In genomic region chr4:103318327-103318726, GRCh38 we compare ENCODE assay signal across 30 cellular contexts.
"Had no signal": no experiment of that assay in that cellular context is flagged by ENCODE, and none has a peak within 500 bp of the region (broad histone marks: within the 10 kb centered on the region; RNA-seq: fewer than 3 reads in every experiment).

No MANE protein-coding gene starts in this region.

- H3K36me3 ChIP-seq: left lung, lower lobe of right lung, ovary, stomach, thyroid gland, transverse colon, upper lobe of left lung, vagina had no signal

- H3K27me3 ChIP-seq: left lung, neural progenitor cell, ovary, stomach, testis, thyroid gland, transverse colon, upper lobe of left lung, vagina had no signal

- H3K9ac ChIP-seq: neural progenitor cell had no signal

- FAIRE-seq: kidney had no signal

- H3K9me3 ChIP-seq: ovary, testis, thyroid gland, vagina had no signal

- H3K27me3 Mint-ChIP-seq: progenitor cell of endocrine pancreas; stimulated activated naive B cell treated with anti-CD40 and anti-IgM and Interleukin-4, amounts not matched to agents 10 μg/mL and 1 μg/mL and 100 μg/mL, for 72 hours had no signal

- H3K27ac ChIP-seq: left lung, lower lobe of right lung, neural progenitor cell, ovary, skin epidermis, stomach, testis, thyroid gland, transverse colon, upper lobe of left lung, vagina had no signal

- H3K4me3 Mint-ChIP-seq: mesothelial cell of epicardium; naive B cell; natural killer cell; nephron progenitor cell; neural progenitor cell; stimulated activated naive B cell treated with anti-CD40 and anti-IgM and Interleukin-4, amounts not matched to agents 10 μg/mL and 1 μg/mL and 100 μg/mL, for 72 hours had no signal

- H3K36me3 Mint-ChIP-seq: neural progenitor cell had no signal

- H3K4me1 Mint-ChIP-seq: mesothelial cell of epicardium; naive B cell; natural killer cell; neural progenitor cell; stimulated activated naive B cell treated with anti-CD40 and anti-IgM and Interleukin-4, amounts not matched to agents 10 μg/mL and 1 μg/mL and 100 μg/mL, for 72 hours had no signal

- H2AFZ ChIP-seq: neural progenitor cell had no signal

- ATAC-seq: left colon; left lung; lower lobe of right lung; natural killer cell; right cardiac atrium; sciatic nerve; stimulated activated naive B cell treated with anti-CD40 and anti-IgM and Interleukin-4, amounts not matched to agents 10 μg/mL and 1 μg/mL and 100 μg/mL, for 72 hours; stimulated activated naive CD8-positive, alpha-beta T cell treated with anti-CD3 and anti-CD28 coated beads, Interleukin-15, Interleukin-2, amounts not matched to agents 100 U/mL and 50 U/mL, for 24 hours had no signal

- H3K4me2 ChIP-seq: neural progenitor cell had no signal

- H3K4me1 ChIP-seq: left lung, lower lobe of right lung, neural progenitor cell, stomach, testis, thyroid gland, transverse colon, upper lobe of left lung, vagina had no signal

- H3K27ac Mint-ChIP-seq: mesothelial cell of epicardium; naive B cell; natural killer cell; nephron progenitor cell; neural progenitor cell; progenitor cell of endocrine pancreas; stimulated activated naive B cell treated with anti-CD40 and anti-IgM and Interleukin-4, amounts not matched to agents 10 μg/mL and 1 μg/mL and 100 μg/mL, for 72 hours had no signal

- DNase-seq: hippocampal formation; kidney; left colon; left lung; lower lobe of right lung; mammary epithelial cell; mesenchymal stem cell; naive B cell; natural killer cell; nephron progenitor cell; ovary; retina; right cardiac atrium; stimulated activated CD4-positive, alpha-beta T cell treated with anti-CD3 and anti-CD28 coated beads, Interleukin-12 subunit alpha, Interleukin-12 subunit beta, amount 100 ng/mL, for 4 hours; stimulated activated CD4-positive, alpha-beta T cell treated with anti-CD3 and anti-CD28 coated beads, Interleukin-15, amount 100 ng/mL, for 24 hours; stimulated activated CD4-positive, alpha-beta T cell treated with anti-CD3 and anti-CD28 coated beads, Interleukin-2, amount 100 ng/mL, for 24 hours; stimulated activated CD4-positive, alpha-beta T cell treated with anti-CD3 and anti-CD28 coated beads, Interleukin-4, amount 100 ng/mL, for 1 hour; stimulated activated naive B cell treated with anti-CD40 and anti-IgM and Interleukin-4, amounts not matched to agents 10 μg/mL and 1 μg/mL and 100 μg/mL, for 72 hours; stimulated activated naive CD8-positive, alpha-beta T cell treated with anti-CD3 and anti-CD28 coated beads, Interleukin-15, Interleukin-2, amounts not matched to agents 100 U/mL and 50 U/mL, for 24 hours; stomach; testis; thyroid gland; transverse colon; upper lobe of left lung had no signal

- H3K4me3 ChIP-seq: left lung, lower lobe of right lung, neural progenitor cell, ovary, skin epidermis, stomach, testis, thyroid gland, transverse colon, upper lobe of left lung, vagina had no signal
